In the genomic region with DNA sequence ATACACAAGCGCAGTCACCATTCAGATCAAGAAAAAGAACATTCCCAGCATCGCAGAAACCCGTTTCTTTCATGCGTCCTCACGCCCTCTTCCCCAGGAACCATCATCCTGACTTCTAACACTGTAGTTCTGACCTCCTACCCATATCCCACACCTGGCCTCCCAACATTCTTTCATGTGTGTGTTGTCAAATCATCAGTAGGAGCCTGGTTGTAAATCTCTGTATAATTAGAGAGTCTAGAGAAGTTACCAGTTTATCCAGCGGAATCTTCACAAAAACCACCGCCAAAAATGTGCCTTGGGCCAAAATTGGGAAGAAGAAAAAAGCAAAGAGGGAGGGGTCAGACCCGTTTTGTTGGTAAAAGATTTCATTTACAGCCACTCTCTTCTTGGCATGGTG, we compare ENCODE assay signal across 19 cellular contexts.
DNase-seq lines count a peak whose midpoint lies in the region; ATAC-seq and TF ChIP-seq lines count a peak whose summit lies in the region.
"Had no signal": no experiment of that assay in that cellular context is flagged by ENCODE, and none has a peak within 500 bp of the region (broad histone marks: within the 10 kb centered on the region; RNA-seq: fewer than 3 reads in every experiment).

No MANE protein-coding gene starts in this region.

- no peaks in the 10 kb centered on the region for H4K20me1 ChIP-seq in hepatocyte (ENCODE audit: insufficient read depth, poor library complexity, severe bottlenecking)

- no peak for DNase-seq in activated naive CD4-positive, alpha-beta T cell treated with anti-CD3 and anti-CD28 coated beads, Interleukin-2, amount 50 U/mL, for 16 hours
- DNase-seq in T-cell = no peak
- no peak for DNase-seq in effector memory CD8-positive, alpha-beta T cell
- DNase-seq in hepatocyte (ENCODE audit: low spot score) = no peak
- no peak for DNase-seq in activated CD4-positive, CD25-positive, alpha-beta regulatory T cell (lab: John Stamatoyannopoulos, UW)
- DNase-seq in NCI-H187 (lab: John Stamatoyannopoulos, UW) = no peak
- DNase-seq: amniotic stem cell, HCEC 1CT, head of caudate nucleus, left lung, midbrain, NCI-H1048, NCI-H1930, NCI-H446, SJCRH30 had no signal

- no peaks in the 10 kb centered on the region for H3K36me3 ChIP-seq in hepatocyte (replicated peaks; ENCODE audit: insufficient read depth, low read depth)
- H3K36me3 ChIP-seq: prostate gland, SJCRH30 had no signal

- H3K9me3 ChIP-seq in hepatocyte (ENCODE audit: low read depth) = no peaks in the 10 kb centered on the region
- H3K9me3 ChIP-seq: left lung, prostate gland, SJCRH30, tibial nerve had no signal

- no peaks in the 10 kb centered on the region for H3K27me3 ChIP-seq in hepatocyte
- H3K27me3 ChIP-seq: left lung, tibial nerve had no signal

- no peak for ATAC-seq in T-cell (replicated peaks in 1 of 4)
- ATAC-seq in effector memory CD8-positive, alpha-beta T cell (replicated peaks) = no peak
- ATAC-seq in stimulated activated memory B cell treated with anti-CD40 and anti-IgM and Interleukin-4, amounts not matched to agents 10 μg/mL and 1 μg/mL and 100 μg/mL, for 72 hours = no peak

- no peak for TF ChIP-seq CTCF in hepatocyte (IDR thresholded peaks at IDR 0.05; ENCODE audit: poor library complexity)

- H3K79me2 ChIP-seq in hepatocyte = no peaks in the 10 kb centered on the region

- H3K9me2 ChIP-seq in hepatocyte (replicated peaks; ENCODE audit: insufficient read depth) = no peaks in the 10 kb centered on the region

- peaks cover 4% of the 10 kb centered on the region for H3K4me1 ChIP-seq in hepatocyte (ENCODE audit: insufficient read depth)
- H3K4me1 ChIP-seq: prostate gland, SJCRH30 had no signal

- no peak overlapping the region for H3K27ac ChIP-seq in hepatocyte
- H3K27ac ChIP-seq: prostate gland, SJCRH30, tibial nerve had no signal

- 74% methylated on average over 8 of the region's 8 CpGs for WGBS in hepatocyte (ENCODE audit: low lambda C conversion rate, missing lambda C conversion rate)

- H3K4me3 Mint-ChIP-seq in activated naive CD4-positive, alpha-beta T cell treated with anti-CD3 and anti-CD28 coated beads, Interleukin-2, amount 50 U/mL, for 24 hours = peak overlapping the region; percentile 49
- H3K4me3 Mint-ChIP-seq in T-cell = peak overlapping the region in 2 of 3 donors; percentile 18 to 56
- H3K4me3 Mint-ChIP-seq in effector memory CD8-positive, alpha-beta T cell = peak overlapping the region; percentile 17 to 41
- H3K4me3 Mint-ChIP-seq in stimulated activated memory B cell treated with anti-CD40 and anti-IgM and Interleukin-4, amounts not matched to agents 10 μg/mL and 1 μg/mL and 100 μg/mL, for 72 hours = no peak overlapping the region

- H3K27me3 Mint-ChIP-seq in activated naive CD4-positive, alpha-beta T cell treated with anti-CD3 and anti-CD28 coated beads, Interleukin-2, amount 50 U/mL, for 24 hours = no peaks in the 10 kb centered on the region
- no peaks in the 10 kb centered on the region for H3K27me3 Mint-ChIP-seq in T-cell
- no peaks in the 10 kb centered on the region for H3K27me3 Mint-ChIP-seq in effector memory CD8-positive, alpha-beta T cell
- H3K27me3 Mint-ChIP-seq in stimulated activated memory B cell treated with anti-CD40 and anti-IgM and Interleukin-4, amounts not matched to agents 10 μg/mL and 1 μg/mL and 100 μg/mL, for 72 hours = no peaks in the 10 kb centered on the region

- POLR2A ChIA-PET in T-cell (lab: Charles Lee) = interaction anchor here in 1 of 2 donors (0.7 to 1.9 kb wide), 3 partner anchors 18 to 273 kb away, joined by 3 to 8 read pairs (median 4); no protein-coding TSS in a partner anchor

- H2AFZ ChIP-seq in hepatocyte = no peak overlapping the region

- CTCF ChIA-PET in T-cell (lab: Charles Lee) = interaction anchor here (0.9 to 1.8 kb wide), 3 partner anchors 19 to 28 kb away, joined by 3 to 10 read pairs (median 4); no protein-coding TSS in a partner anchor

- H3K4me3 ChIP-seq in hepatocyte = no peak overlapping the region
- H3K4me3 ChIP-seq: left lung, prostate gland, SJCRH30, tibial nerve had no signal

- H3K27ac Mint-ChIP-seq in activated naive CD4-positive, alpha-beta T cell treated with anti-CD3 and anti-CD28 coated beads, Interleukin-2, amount 50 U/mL, for 24 hours = peak overlapping the region; percentile 57
- H3K27ac Mint-ChIP-seq in T-cell = peak overlapping the region; percentile 89 to 91
- peak overlapping the region; percentile 78 to 93 for H3K27ac Mint-ChIP-seq in effector memory CD8-positive, alpha-beta T cell
- peak overlapping the region; percentile 79 for H3K27ac Mint-ChIP-seq in stimulated activated memory B cell treated with anti-CD40 and anti-IgM and Interleukin-4, amounts not matched to agents 10 μg/mL and 1 μg/mL and 100 μg/mL, for 72 hours

- peaks cover 68% of the 10 kb centered on the region for H3K4me1 Mint-ChIP-seq in activated naive CD4-positive, alpha-beta T cell treated with anti-CD3 and anti-CD28 coated beads, Interleukin-2, amount 50 U/mL, for 24 hours
- peaks cover 71 to 72% (median 72%) of the 10 kb centered on the region in 3 donors for H3K4me1 Mint-ChIP-seq in T-cell
- H3K4me1 Mint-ChIP-seq in effector memory CD8-positive, alpha-beta T cell (ENCODE audit: low read depth in 2 of 2) = peaks cover 43 to 66% of the 10 kb centered on the region in 2 donors
- peaks cover 69% of the 10 kb centered on the region for H3K4me1 Mint-ChIP-seq in stimulated activated memory B cell treated with anti-CD40 and anti-IgM and Interleukin-4, amounts not matched to agents 10 μg/mL and 1 μg/mL and 100 μg/mL, for 72 hours

- no peak overlapping the region for H3K4me2 ChIP-seq in hepatocyte

- H3K9me3 Mint-ChIP-seq in activated naive CD4-positive, alpha-beta T cell treated with anti-CD3 and anti-CD28 coated beads, Interleukin-2, amount 50 U/mL, for 24 hours = no peaks in the 10 kb centered on the region
- no peaks in the 10 kb centered on the region for H3K9me3 Mint-ChIP-seq in T-cell
- H3K9me3 Mint-ChIP-seq in effector memory CD8-positive, alpha-beta T cell = no peaks in the 10 kb centered on the region
- H3K9me3 Mint-ChIP-seq in stimulated activated memory B cell treated with anti-CD40 and anti-IgM and Interleukin-4, amounts not matched to agents 10 μg/mL and 1 μg/mL and 100 μg/mL, for 72 hours = no peaks in the 10 kb centered on the region

- peaks cover 24% of the 10 kb centered on the region for H3K36me3 Mint-ChIP-seq in activated naive CD4-positive, alpha-beta T cell treated with anti-CD3 and anti-CD28 coated beads, Interleukin-2, amount 50 U/mL, for 24 hours
- H3K36me3 Mint-ChIP-seq in T-cell = peaks cover 59% of the 10 kb centered on the region
- peaks cover 50% of the 10 kb centered on the region for H3K36me3 Mint-ChIP-seq in effector memory CD8-positive, alpha-beta T cell (ENCODE audit: insufficient read depth)
- H3K36me3 Mint-ChIP-seq in stimulated activated memory B cell treated with anti-CD40 and anti-IgM and Interleukin-4, amounts not matched to agents 10 μg/mL and 1 μg/mL and 100 μg/mL, for 72 hours = peaks cover 28% of the 10 kb centered on the region
